Comparison of ENCODE assay signal across 9 cellular contexts in genomic region chr13:27997904-27998522, GRCh38. TPM values are rescaled to one million over a fixed set of nuclear protein-coding genes. Genes with fewer than 3 reads are reported as not detected.
DNase-seq lines count a peak whose midpoint lies in the region; ATAC-seq and TF ChIP-seq lines count a peak whose summit lies in the region.
"Had no signal": no experiment of that assay in that cellular context is flagged by ENCODE, and none has a peak within 500 bp of the region (broad histone marks: within the 10 kb centered on the region; RNA-seq: fewer than 3 reads in every experiment).

No MANE protein-coding gene starts in this region.

- TF ChIP-seq POLR2A in testis (IDR thresholded peaks at IDR 0.05) (no peak), vagina (IDR thresholded peaks at IDR 0.05) (no peak)

- no peaks in the 10 kb centered on the region for H3K27me3 ChIP-seq in Karpas-422 (ENCODE audit: low read length)
- H3K27me3 ChIP-seq in testis, result no peaks in the 10 kb centered on the region
- H3K27me3 ChIP-seq in vagina, result no peaks in the 10 kb centered on the region

- no peaks in the 10 kb centered on the region for H3K9me3 ChIP-seq in Karpas-422 (ENCODE audit: low read length)
- H3K9me3 ChIP-seq in testis, result no peaks in the 10 kb centered on the region
- H3K9me3 ChIP-seq in vagina, result no peaks in the 10 kb centered on the region

- H2AFZ ChIP-seq in Karpas-422 (ENCODE audit: low read length), result peak overlapping the region; percentile 55; the same call in 1 of the 2 replicates

- H3K36me3 ChIP-seq in Karpas-422 (ENCODE audit: insufficient read depth, low read length) (no peaks in the 10 kb centered on the region), testis (ENCODE audit: low read depth, missing control alignments) (no peaks in the 10 kb centered on the region), vagina (no peaks in the 10 kb centered on the region)

- H3K27ac ChIP-seq in Karpas-422 (ENCODE audit: low read length) (no peak overlapping the region), testis (no peak overlapping the region), vagina (no peak overlapping the region)

- no peak overlapping the region for H3K4me2 ChIP-seq in Karpas-422 (ENCODE audit: low read depth, low read length, poor library complexity, severe bottlenecking)

- peaks cover 4% of the 10 kb centered on the region for H3K4me1 Mint-ChIP-seq in glutamatergic neuron (ENCODE audit: low read depth, unreplicated experiment)

- no peak overlapping the region for H3K4me3 Mint-ChIP-seq in glutamatergic neuron (ENCODE audit: unreplicated experiment)
- H3K4me3 Mint-ChIP-seq: activated naive CD4-positive, alpha-beta T cell treated with anti-CD3 and anti-CD28 coated beads, Interleukin-2, amount 50 U/mL, for 24 hours had no signal

- no peak overlapping the region for H3K9ac ChIP-seq in Karpas-422 (ENCODE audit: low read length)

- peaks cover 2% of the 10 kb centered on the region for H3K27me3 Mint-ChIP-seq in glutamatergic neuron (ENCODE audit: unreplicated experiment)
- H3K27me3 Mint-ChIP-seq: activated naive CD4-positive, alpha-beta T cell treated with anti-CD3 and anti-CD28 coated beads, Interleukin-2, amount 50 U/mL, for 24 hours had no signal

- H3K9me2 ChIP-seq in Karpas-422 (replicated peaks; ENCODE audit: insufficient read depth, low read length), result no peaks in the 10 kb centered on the region

- H3K36me3 Mint-ChIP-seq in glutamatergic neuron (ENCODE audit: unreplicated experiment), result no peaks in the 10 kb centered on the region
- H3K36me3 Mint-ChIP-seq: activated naive CD4-positive, alpha-beta T cell treated with anti-CD3 and anti-CD28 coated beads, Interleukin-2, amount 50 U/mL, for 24 hours had no signal

- peaks cover 2% of the 10 kb centered on the region for H3K9me3 Mint-ChIP-seq in glutamatergic neuron (ENCODE audit: unreplicated experiment)
- H3K9me3 Mint-ChIP-seq: activated naive CD4-positive, alpha-beta T cell treated with anti-CD3 and anti-CD28 coated beads, Interleukin-2, amount 50 U/mL, for 24 hours had no signal

- peak; percentile 41 for DNase-seq in activated CD4-positive, alpha-beta T cell treated with anti-CD3 and anti-CD28 coated beads for 48 hours
- DNase-seq in activated CD4-positive, alpha-beta T cell treated with anti-CD3 and anti-CD28 coated beads, Interleukin-2, amount 50 U/mL, for 4 hours, result no peak
- DNase-seq in Karpas-422 (peak; percentile 79), SW480 (ENCODE audit: low spot score) (peak; percentile 66), glutamatergic neuron (peak; percentile 58), testis (peak; percentile 68), vagina (ENCODE audit: extremely low spot score in 2 of 2) (no peak)

- H3K4me1 ChIP-seq in Karpas-422 (ENCODE audit: low read length) (peaks cover 4% of the 10 kb centered on the region; the same call in 1 of the 2 replicates), testis (no peaks in the 10 kb centered on the region), vagina (no peaks in the 10 kb centered on the region)

- H4K20me1 ChIP-seq in Karpas-422 (ENCODE audit: insufficient read depth, low read depth, low read length), result no peaks in the 10 kb centered on the region

- intact Hi-C loops in testis (cut with DNase I; ENCODE audit: low total_unique reads), result no loop called here
- intact Hi-C loops in vagina (cut with DNase I), result no loop called here

- ATAC-seq in HG03439 (IDR thresholded peaks at IDR 0.05; ENCODE audit: unreplicated experiment), result no peak

- TF ChIP-seq CTCF in glutamatergic neuron (IDR thresholded peaks at IDR 0.05; ENCODE audit: partially characterized antibody, unreplicated experiment), result peak; percentile 20
- TF ChIP-seq CTCF in testis (IDR thresholded peaks at IDR 0.05), result no peak
- no peak for TF ChIP-seq CTCF in vagina (IDR thresholded peaks at IDR 0.05)

- H3K4me3 ChIP-seq in Karpas-422 (ENCODE audit: low read length) (no peak overlapping the region), testis (no peak overlapping the region), vagina (no peak overlapping the region)

- H3K27ac Mint-ChIP-seq in glutamatergic neuron (ENCODE audit: unreplicated experiment), result no peak overlapping the region
- H3K27ac Mint-ChIP-seq: activated naive CD4-positive, alpha-beta T cell treated with anti-CD3 and anti-CD28 coated beads, Interleukin-2, amount 50 U/mL, for 24 hours had no signal

- H3K79me2 ChIP-seq in Karpas-422 (ENCODE audit: low read length), result no peaks in the 10 kb centered on the region

- WGBS in testis, 2 donors, result 57 to 74% methylated on average over 7 of the region's 7 CpGs

RNA-seq across cellular contexts. Expression of gene URAD, which starts 9.5 kb away (rescaled TPM):
- total RNA-seq in Karpas-422 (2014; rRNA removed; shearing (Covaris generic); ENCODE audit: low replicate concordance), result not detected in 2 replicates
- not detected for total RNA-seq in glutamatergic neuron (ENCODE audit: unreplicated experiment)
- total RNA-seq in testis, result 1 to 10 TPM in 1 of 2 donors, under 1 TPM in 1; 0.87 to 1.6 TPM
- polyA plus RNA-seq in testis (ENCODE audit: insufficient read depth, low read depth, low replicate concordance), result not detected
- not detected for total RNA-seq in vagina

RNA-seq across cellular contexts. Expression of gene CDX2, which starts 28.9 kb away (rescaled TPM):
- total RNA-seq in Karpas-422 (2014; rRNA removed; shearing (Covaris generic); ENCODE audit: low replicate concordance), result not detected in 2 replicates
- total RNA-seq in glutamatergic neuron (ENCODE audit: unreplicated experiment), result 1.1 TPM
- total RNA-seq in testis, result under 1 TPM; 0.06 to 0.08 TPM
- polyA plus RNA-seq in testis (ENCODE audit: insufficient read depth, low read depth, low replicate concordance), result not detected
- total RNA-seq in vagina, result not detected

Comparison
In these comparisons a context has a peak if more than half of its experiments do, and no peak if none do; other contexts are left out.
1. DNase-seq: peak in activated CD4-positive, alpha-beta T cell treated with anti-CD3 and anti-CD28 coated beads for 48 hours (single experiment), Karpas-422 (single experiment), SW480 (single experiment), glutamatergic neuron (single experiment) and testis (single experiment); none in activated CD4-positive, alpha-beta T cell treated with anti-CD3 and anti-CD28 coated beads, Interleukin-2, amount 50 U/mL, for 4 hours (0 of 2) and vagina (0 of 2).